In genomic region chr13:83355042-83355441, GRCh38 we compare ENCODE assay signal across 20 cellular contexts.
A peak's percentile ranks its signal among the peaks of the same experiment; 100 is the strongest.
DNase-seq lines count a peak whose midpoint lies in the region; ATAC-seq, FAIRE-seq and TF ChIP-seq lines count a peak whose summit lies in the region.
"Had no signal": no experiment of that assay in that cellular context is flagged by ENCODE, and none has a peak within 500 bp of the region (broad histone marks: within the 10 kb centered on the region; RNA-seq: fewer than 3 reads in every experiment).

No MANE protein-coding gene starts in this region.

- H3K9me1 ChIP-seq in K562 (ENCODE audit: control insufficient read depth, insufficient read depth, low read length), result no peaks in the 10 kb centered on the region

- TF ChIP-seq CTCF in A549 (IDR thresholded peaks at IDR 0.05), result no peak
- TF ChIP-seq CTCF in K562 (IDR thresholded peaks at IDR 0.05 in 2 of 3, conservative IDR thresholded peaks at IDR 0.05 in 1 of 3; ENCODE audit: insufficient read depth in 2 of 3, low read depth in 1 of 3, low read length in 3 of 3), result no peak

- no peaks in the 10 kb centered on the region for H3K36me3 ChIP-seq in K562 (ENCODE audit: control insufficient read depth, insufficient read depth, low read length)
- H3K36me3 ChIP-seq: BLaER1 treated with 17β-estradiol and CSF1 and Interleukin-3, amounts not matched to agents 10 nM and 100 nM had no signal

- H3K27ac ChIP-seq in A549, result no peak overlapping the region
- no peak overlapping the region for H3K27ac ChIP-seq in K562 (ENCODE audit: extremely low read depth, low read depth, low read length)
- H3K27ac ChIP-seq: BLaER1 treated with 17β-estradiol and CSF1 and Interleukin-3, amounts not matched to agents 10 nM and 100 nM; C4-2B had no signal

- H3K9me3 ChIP-seq in A549 (no peaks in the 10 kb centered on the region), K562 (replicated peaks; ENCODE audit: control insufficient read depth, insufficient read depth, low read depth, low read length) (no peaks in the 10 kb centered on the region)
- H3K9me3 ChIP-seq: BLaER1 treated with 17β-estradiol and CSF1 and Interleukin-3, amounts not matched to agents 10 nM and 100 nM; Caco-2 had no signal

- no peaks in the 10 kb centered on the region for H4K20me1 ChIP-seq in K562 (replicated peaks; ENCODE audit: control insufficient read depth, insufficient read depth, low read length)
- H4K20me1 ChIP-seq: BLaER1 treated with 17β-estradiol and CSF1 and Interleukin-3, amounts not matched to agents 10 nM and 100 nM had no signal

- H3K4me3 ChIP-seq in A549, result no peak overlapping the region
- H3K4me3 ChIP-seq in K562, result no peak overlapping the region
- H3K4me3 ChIP-seq: BLaER1 treated with 17β-estradiol and CSF1 and Interleukin-3, amounts not matched to agents 10 nM and 100 nM had no signal

- no peaks in the 10 kb centered on the region for H3K27me3 ChIP-seq in K562 (ENCODE audit: control insufficient read depth in 2 of 2, insufficient read depth in 2 of 2, low read length in 2 of 2)
- H3K27me3 ChIP-seq: BLaER1 treated with 17β-estradiol and CSF1 and Interleukin-3, amounts not matched to agents 10 nM and 100 nM had no signal

- no peak for FAIRE-seq in A549 (lab: Jason Lieb, UNC)
- peak; percentile 43 for FAIRE-seq in H54 (lab: Jason Lieb, UNC)
- no peak for FAIRE-seq in K562 (lab: Jason Lieb, UNC)
- FAIRE-seq in RCC 7860 (lab: Jason Lieb, UNC), result no peak
- FAIRE-seq: A204.1, D721Med, G401.6, GM12891 had no signal

- intact Hi-C loops in K562 (cut with micrococcal nuclease), result no loop called here

- in situ Hi-C loops in K562 (cut with MboI), result no loop called here

- H3K4me2 ChIP-seq in A549 (no peak overlapping the region), K562 (ENCODE audit: insufficient read depth, low read length) (no peak overlapping the region)
- H3K4me2 ChIP-seq: BLaER1 treated with 17β-estradiol and CSF1 and Interleukin-3, amounts not matched to agents 10 nM and 100 nM had no signal

- ATAC-seq in A549 (no peak), K562 (no peak), GM18868 (IDR thresholded peaks at IDR 0.05; ENCODE audit: unreplicated experiment) (no peak), HG02852 (IDR thresholded peaks at IDR 0.05; ENCODE audit: unreplicated experiment) (no peak)
- ATAC-seq: CD8-positive, alpha-beta T cell had no signal

- POLR2A ChIA-PET in A549 (lab: Yijun Ruan, JAX) (no interaction called here), K562 (lab: Yijun Ruan, JAX) (no interaction called here)

- no peaks in the 10 kb centered on the region for H3K79me2 ChIP-seq in K562 (ENCODE audit: control insufficient read depth, insufficient read depth, low read length)

- TF ChIP-seq POLR2A in A549 (IDR thresholded peaks at IDR 0.05; ENCODE audit: low read length) (no peak), H54 (IDR thresholded peaks at IDR 0.05; ENCODE audit: low read depth, low read length) (no peak), K562 (conservative IDR thresholded peaks at IDR 0.05) (no peak)

- H3K9ac ChIP-seq in K562 (ENCODE audit: insufficient read depth in 1 of 2, low read depth in 2 of 2, low read length in 2 of 2), result no peak overlapping the region
- H3K9ac ChIP-seq: BLaER1 treated with 17β-estradiol and CSF1 and Interleukin-3, amounts not matched to agents 10 nM and 100 nM had no signal

- no peak for TF ChIP-seq EP300 in A549 (IDR thresholded peaks at IDR 0.05)
- no peak for TF ChIP-seq EP300 in K562 (IDR thresholded peaks at IDR 0.05; ENCODE audit: low read length)

- no peak overlapping the region for H2AFZ ChIP-seq in K562 (ENCODE audit: low read depth, low read length)

- no TSS peak for BruUV-seq in K562 (replicated peaks; lab: Mats Ljungman, UMichigan)

- DNase-seq in A549 (ENCODE audit: low read depth in 1 of 2, low spot score in 1 of 2) (no peak), H54 (ENCODE audit: insufficient read length, low spot score) (no peak), K562 (ENCODE audit: extremely low read depth in 1 of 4, low spot score in 3 of 4) (no peak), RCC 7860 (ENCODE audit: low spot score) (no peak)
- DNase-seq: 8988T; AML-193; Caco-2; Calu3; CD4-positive, alpha-beta T cell; CD8-positive, alpha-beta T cell; DMS79 treated with DMSO at 0.1 percent for 48 hours; GF-D8 had no signal

- CTCF ChIA-PET in A549 (lab: Yijun Ruan, JAX), result no interaction called here
- CTCF ChIA-PET in K562 (lab: Yijun Ruan, JAX; ENCODE audit: low intra/inter-chr PET ratio), result no interaction called here

- no peaks in the 10 kb centered on the region for H3K4me1 ChIP-seq in A549
- no peaks in the 10 kb centered on the region for H3K4me1 ChIP-seq in K562 (replicated peaks in 1 of 2; ENCODE audit: control insufficient read depth in 2 of 2, insufficient read depth in 2 of 2, low read length in 2 of 2)
- H3K4me1 ChIP-seq: BLaER1 treated with 17β-estradiol and CSF1 and Interleukin-3, amounts not matched to agents 10 nM and 100 nM; Caco-2 had no signal

- 41% methylated on average over 1 of the region's 1 CpG for WGBS in A549 (ENCODE audit: missing lambda C conversion rate)
- WGBS in K562 (ENCODE audit: insufficient coverage, low coverage, missing lambda C conversion rate), result 0% methylated on average over 1 of the region's 1 CpG

- TF ChIP-seq RAD21 in A549 (conservative IDR thresholded peaks at IDR 0.05 in 1 of 2, IDR thresholded peaks at IDR 0.05 in 1 of 2) (no peak), K562 (CRISPR knock-in tag; conservative IDR thresholded peaks at IDR 0.05 in 1 of 2, IDR thresholded peaks at IDR 0.05 in 1 of 2) (no peak)

TF ChIP-seq in A549, 52 proteins besides CTCF, POLR2A, EP300 and RAD21:
- TF ChIP-seq MAFK (IDR thresholded peaks at IDR 0.05; ENCODE audit: partially characterized antibody) (peak; percentile 90), HEYL (CRISPR knock-in tag; IDR thresholded peaks at IDR 0.05) (no peak)
TF ChIP-seq in A549: peak in this region for 1.

TF ChIP-seq in K562, 482 proteins besides CTCF, POLR2A, EP300 and RAD21:
- no peak for TF ChIP-seq KDM2B (CRISPR knock-in tag; IDR thresholded peaks at IDR 0.05)
- TF ChIP-seq MAFF (IDR thresholded peaks at IDR 0.05; ENCODE audit: low read length), result peak; percentile 80
- no peak for TF ChIP-seq MXD1 (CRISPR knock-in tag; IDR thresholded peaks at IDR 0.05; ENCODE audit: borderline replicate concordance, poor library complexity, severe bottlenecking)
- no peak for TF ChIP-seq ZSCAN32 (CRISPR knock-in tag; IDR thresholded peaks at IDR 0.05)
- TF ChIP-seq MAFK (IDR thresholded peaks at IDR 0.05; ENCODE audit: low read length), result peak; percentile 82
- TF ChIP-seq C11orf30 (IDR thresholded peaks at IDR 0.05; ENCODE audit: low read depth), result peak; percentile 53; the same call in 1 of the 2 replicates
- TF ChIP-seq, protein P1, sequence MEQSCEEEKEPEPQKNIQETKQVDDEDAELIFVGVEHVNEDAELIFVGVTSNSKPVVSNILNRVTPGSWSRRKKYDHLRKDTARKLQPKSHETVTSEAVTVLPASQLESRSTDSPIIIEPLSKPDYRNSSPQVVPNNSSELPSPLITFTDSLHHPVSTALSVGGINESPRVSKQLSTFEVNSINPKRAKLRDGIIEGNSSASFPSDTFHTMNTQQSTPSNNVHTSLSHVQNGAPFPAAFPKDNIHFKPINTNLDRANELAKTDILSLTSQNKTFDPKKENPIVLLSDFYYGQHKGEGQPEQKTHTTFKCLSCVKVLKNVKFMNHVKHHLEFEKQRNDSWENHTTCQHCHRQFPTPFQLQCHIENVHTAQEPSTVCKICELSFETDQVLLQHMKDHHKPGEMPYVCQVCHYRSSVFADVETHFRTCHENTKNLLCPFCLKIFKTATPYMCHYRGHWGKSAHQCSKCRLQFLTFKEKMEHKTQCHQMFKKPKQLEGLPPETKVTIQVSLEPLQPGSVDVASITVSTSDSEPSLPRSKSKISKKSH (CRISPR knock-in tag; IDR thresholded peaks at IDR 0.05), result no peak
- TF ChIP-seq ZBTB9 (CRISPR knock-in tag; IDR thresholded peaks at IDR 0.05), result no peak
- peak; percentile 58 for TF ChIP-seq MAFG (tag; conservative IDR thresholded peaks at IDR 0.05)
- no peak for TF ChIP-seq BHLHE40 (IDR thresholded peaks at IDR 0.05; ENCODE audit: low read length)
- TF ChIP-seq PTBP1 (IDR thresholded peaks at IDR 0.05; ENCODE audit: low read depth, low read length), result no peak
- no peak for TF ChIP-seq JUN (IDR thresholded peaks at IDR 0.05; ENCODE audit: borderline replicate concordance, low read depth, low read length)
- TF ChIP-seq JUN (CRISPR knock-in tag; IDR thresholded peaks at IDR 0.05; ENCODE audit: borderline replicate concordance), result no peak
- TF ChIP-seq ZNF316 (IDR thresholded peaks at IDR 0.05), result peak; percentile 76
- no peak for TF ChIP-seq GTF2E2 (tag; IDR thresholded peaks at IDR 0.05)

Comparison
In these comparisons a context has a peak if more than half of its experiments do, and no peak if none do; other contexts are left out.
1. Of the 35 proteins assayed by ChIP-seq in both K562 and A549: peak only in K562: none; only in A549: none; in both: MAFK; in neither: 34.